Comparison of ENCODE assay signal across 32 cellular contexts in the genomic region with DNA sequence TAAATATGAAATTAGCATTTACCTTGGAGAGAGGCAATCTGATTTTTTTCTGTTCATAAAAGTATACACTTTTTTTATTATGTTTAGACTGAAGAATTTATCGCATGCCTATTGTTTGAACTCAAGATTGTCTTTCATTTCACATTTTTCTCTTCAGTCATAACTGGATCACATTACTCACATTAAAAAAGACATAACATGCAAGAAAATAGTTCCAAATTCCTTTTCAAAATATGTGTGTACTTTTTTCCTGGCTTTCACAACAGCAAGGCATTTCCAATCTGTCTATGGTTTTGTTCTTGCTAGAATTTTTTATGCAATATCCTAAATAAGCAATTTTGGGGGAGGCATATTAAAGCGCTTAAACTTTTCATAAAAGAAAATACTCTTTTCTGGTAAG. TPM values are rescaled to one million over a fixed set of nuclear protein-coding genes. Genes with fewer than 3 reads are reported as not detected.
"Had no signal": no experiment of that assay in that cellular context is flagged by ENCODE, and none has a peak within 500 bp of the region (broad histone marks: within the 10 kb centered on the region; RNA-seq: fewer than 3 reads in every experiment).

No MANE protein-coding gene starts in this region.

- H3K4me1 ChIP-seq: esophagus squamous epithelium, foreskin keratinocyte, gastroesophageal sphincter, heart right ventricle, left lung, lower lobe of right lung had no signal

- H3K27me3 ChIP-seq: esophagus squamous epithelium, foreskin keratinocyte, gastroesophageal sphincter, heart right ventricle, left lung had no signal

- H3K27me3 Mint-ChIP-seq: dendritic cell treated with granulocyte-macrophage colony-stimulating factor and Interleukin-4, amounts not matched to agents 40 ng/mL and 50 ng/mL, for 4 days; effector memory CD8-positive, alpha-beta T cell; naive B cell had no signal

- H3K4me1 Mint-ChIP-seq: endodermal cell; mesothelial cell of epicardium; naive B cell; naive thymus-derived CD8-positive, alpha-beta T cell had no signal

- DNase-seq: effector CD8-positive, alpha-beta T cell; effector memory CD8-positive, alpha-beta T cell; endodermal cell; erythroblast; esophagus squamous epithelium; foreskin keratinocyte; glutamatergic neuron; head of caudate nucleus; heart right ventricle; hippocampal formation; left cardiac atrium; left lung; left ventricle myocardium superior; lower lobe of right lung; mesenchymal stem cell; mucosa of descending colon; naive B cell; naive thymus-derived CD8-positive, alpha-beta T cell had no signal

- H3K27ac ChIP-seq: coronary artery, epithelial cell of prostate, esophagus squamous epithelium, foreskin keratinocyte, gastroesophageal sphincter, heart right ventricle, left lung, lower lobe of right lung had no signal

- H3K9me3 Mint-ChIP-seq: dendritic cell treated with granulocyte-macrophage colony-stimulating factor and Interleukin-4, amounts not matched to agents 40 ng/mL and 50 ng/mL, for 4 days; effector memory CD8-positive, alpha-beta T cell; endodermal cell; naive B cell; naive thymus-derived CD8-positive, alpha-beta T cell had no signal

- H3K9me3 ChIP-seq: esophagus squamous epithelium, gastroesophageal sphincter, heart right ventricle, left lung, lower lobe of right lung, mucosa of descending colon had no signal

- H3K36me3 ChIP-seq: esophagus squamous epithelium, gastroesophageal sphincter, heart right ventricle, left lung, lower lobe of right lung had no signal

- ATAC-seq: effector memory CD8-positive, alpha-beta T cell; esophagus mucosa; foreskin keratinocyte; gastroesophageal sphincter; heart right ventricle; left cardiac atrium; left lung; left ventricle myocardium superior; lower lobe of right lung; mucosa of descending colon; naive thymus-derived CD8-positive, alpha-beta T cell had no signal

- H3K4me3 ChIP-seq: coronary artery, esophagus squamous epithelium, gastroesophageal sphincter, heart right ventricle, left lung, lower lobe of right lung, mucosa of descending colon had no signal

- H3K27ac Mint-ChIP-seq: dendritic cell treated with granulocyte-macrophage colony-stimulating factor and Interleukin-4, amounts not matched to agents 40 ng/mL and 50 ng/mL, for 4 days; effector memory CD8-positive, alpha-beta T cell; endodermal cell; mesothelial cell of epicardium; naive B cell; naive thymus-derived CD8-positive, alpha-beta T cell had no signal

- H3K4me3 Mint-ChIP-seq: dendritic cell treated with granulocyte-macrophage colony-stimulating factor and Interleukin-4, amounts not matched to agents 40 ng/mL and 50 ng/mL, for 4 days; effector memory CD8-positive, alpha-beta T cell; endodermal cell; mesothelial cell of epicardium; naive B cell; naive thymus-derived CD8-positive, alpha-beta T cell had no signal

- H3K36me3 Mint-ChIP-seq: mesothelial cell of epicardium; naive B cell; naive thymus-derived CD8-positive, alpha-beta T cell had no signal

RNA-seq across cellular contexts. Expression of gene FTMT, which starts 21.2 kb away (rescaled TPM):
- total RNA-seq: dermis microvascular lymphatic vessel endothelial cell; endodermal cell; esophagus mucosa; esophagus squamous epithelium; fibroblast of villous mesenchyme; foreskin keratinocyte; frontal cortex; gastroesophageal sphincter; heart right ventricle; kidney epithelial cell; left cardiac atrium; left lung; left ventricle myocardium superior; lower leg skin; lower lobe of right lung; lung microvascular endothelial cell; mesenteric fat pad; mesothelial cell of epicardium; mucosa of descending colon; myocyte; naive thymus-derived CD8-positive, alpha-beta T cell had no signal
